29 cellular contexts compared by ENCODE assay signal in genomic region chr21:45279446-45280177, GRCh38. TPM values are rescaled to one million over a fixed set of nuclear protein-coding genes. Genes with fewer than 3 reads are reported as not detected.
DNase-seq lines count a peak whose midpoint lies in the region; ATAC-seq, FAIRE-seq and TF ChIP-seq lines count a peak whose summit lies in the region.
"Had no signal": no experiment of that assay in that cellular context is flagged by ENCODE, and none has a peak within 500 bp of the region (broad histone marks: within the 10 kb centered on the region; RNA-seq: fewer than 3 reads in every experiment).

No MANE protein-coding gene starts in this region.

- no peak for TF ChIP-seq EP300 in GM12878 (IDR thresholded peaks at IDR 0.05; ENCODE audit: borderline replicate concordance in 1 of 2, control insufficient read depth in 1 of 2, low read depth in 2 of 2, low read length in 2 of 2)

- H3K4me3 ChIP-seq in right cardiac atrium (ENCODE audit: low read length) (no peak overlapping the region), heart right ventricle (no peak overlapping the region), GM12878 (no peak overlapping the region), uterus (no peak overlapping the region)
- H3K4me3 ChIP-seq: adrenal gland, esophagus muscularis mucosa, gastrocnemius medialis, mucosa of descending colon, neural progenitor cell, SJCRH30, skin epidermis, thoracic aorta had no signal

- TSS peak; percentile 8 for BruUV-seq in GM12878 (replicated peaks; lab: Mats Ljungman, UMichigan)

- RAD21 ChIA-PET in GM12878 (lab: Charles Lee; ENCODE audit: unreplicated experiment), result no interaction called here

- no peak overlapping the region for H3K9ac ChIP-seq in GM12878 (ENCODE audit: control insufficient read depth, insufficient read depth, low read length)
- H3K9ac ChIP-seq: neural progenitor cell had no signal

- H3K9me3 ChIP-seq in right cardiac atrium (ENCODE audit: control insufficient read depth, low read length) (no peaks in the 10 kb centered on the region), heart right ventricle (peaks cover 0 to 6% (median 0%) of the 10 kb centered on the region in 11 donors), GM12878 (replicated peaks; ENCODE audit: control insufficient read depth, insufficient read depth, low read length) (no peaks in the 10 kb centered on the region; the same call in 2 of the 3 replicates), uterus (no peaks in the 10 kb centered on the region)
- H3K9me3 ChIP-seq: adrenal gland, esophagus muscularis mucosa, gastrocnemius medialis, mucosa of descending colon, SJCRH30, thoracic aorta had no signal

- CTCF ChIA-PET in GM12878 (lab: Yijun Ruan, JAX), result no interaction called here

- ATAC-seq in right cardiac atrium, result no peak
- no peak for ATAC-seq in heart right ventricle
- no peak for ATAC-seq in GM12878
- no peak for ATAC-seq in GM21619 (IDR thresholded peaks at IDR 0.05; ENCODE audit: unreplicated experiment)
- no peak for ATAC-seq in HG03045 (IDR thresholded peaks at IDR 0.05; ENCODE audit: unreplicated experiment)
- ATAC-seq: activated CD4-positive, alpha-beta T cell treated with anti-CD3 and anti-CD28 coated beads for 36 hours; gastrocnemius medialis; left ventricle myocardium superior; mucosa of descending colon; stimulated activated memory B cell treated with anti-CD40 and anti-IgM and Interleukin-4, amounts not matched to agents 10 μg/mL and 1 μg/mL and 100 μg/mL, for 72 hours had no signal

- in situ Hi-C loops in GM12878 (cut with MboI), result no loop called here

- H3K4me1 ChIP-seq in right cardiac atrium (ENCODE audit: control insufficient read depth, insufficient read depth, low read length) (no peaks in the 10 kb centered on the region), heart right ventricle (no peaks in the 10 kb centered on the region), GM12878 (ENCODE audit: control insufficient read depth, insufficient read depth, low read length) (no peaks in the 10 kb centered on the region), uterus (no peaks in the 10 kb centered on the region)
- H3K4me1 ChIP-seq: esophagus muscularis mucosa, gastrocnemius medialis, neural progenitor cell had no signal

- peaks cover 0 to 99% (median 66%) of the 10 kb centered on the region in 9 donors for H3K36me3 ChIP-seq in heart right ventricle
- peaks cover 3 to 4% of the 10 kb centered on the region in 2 experiments; a peak in 2 of 4 replicates for H3K36me3 ChIP-seq in GM12878 (ENCODE audit: control insufficient read depth in 2 of 2, insufficient read depth in 2 of 2, low read length in 1 of 2)
- no peaks in the 10 kb centered on the region for H3K36me3 ChIP-seq in uterus

- no peaks in the 10 kb centered on the region for H3K27me3 ChIP-seq in right cardiac atrium (ENCODE audit: control insufficient read depth, insufficient read depth)
- no peaks in the 10 kb centered on the region for H3K27me3 ChIP-seq in heart right ventricle
- no peaks in the 10 kb centered on the region for H3K27me3 ChIP-seq in GM12878 (replicated peaks in 1 of 2; ENCODE audit: control insufficient read depth in 2 of 2, insufficient read depth in 2 of 2, low read length in 1 of 2)
- H3K27me3 ChIP-seq in uterus, result no peaks in the 10 kb centered on the region
- H3K27me3 ChIP-seq: adrenal gland, esophagus muscularis mucosa, gastrocnemius medialis, neural progenitor cell, SJCRH30 had no signal

- WGBS in right cardiac atrium, result 89% methylated on average over 25 of the region's 25 CpGs
- WGBS in heart right ventricle, 2 donors, result 92 to 93% methylated on average over 25 of the region's 25 CpGs
- WGBS in GM12878 (ENCODE audit: insufficient coverage, insufficient replicate concordance, low lambda C conversion rate, missing lambda C conversion rate), result 90% methylated on average over 25 of the region's 25 CpGs

- H3K4me2 ChIP-seq in GM12878 (ENCODE audit: control insufficient read depth, insufficient read depth), result no peak overlapping the region
- H3K4me2 ChIP-seq: neural progenitor cell had no signal

- TF ChIP-seq CTCF in heart right ventricle (IDR thresholded peaks at IDR 0.05) (no peak), GM12878 (IDR thresholded peaks at IDR 0.05 in 2 of 3, conservative IDR thresholded peaks at IDR 0.05 in 1 of 3; ENCODE audit: control insufficient read depth in 2 of 3, extremely low read depth in 1 of 3, insufficient read depth in 1 of 3, low read depth in 3 of 3, low read length in 3 of 3) (no peak), uterus (IDR thresholded peaks at IDR 0.05) (no peak)

- FAIRE-seq in GM12878 (lab: Jason Lieb, UNC), result no peak
- FAIRE-seq: colon, H1 had no signal

- intact Hi-C loops in right cardiac atrium (cut with DNase I) (loop anchor here in 1 of 4 donors (10.0 kb wide), 1 partner anchor 125 kb away; no protein-coding TSS in a partner anchor), heart right ventricle (cut with DNase I) (loop anchor here in 5 of 10 donors (10.0 kb wide), 2 partner anchors 135 to 325 kb away; no protein-coding TSS in a partner anchor), GM12878 (cut with micrococcal nuclease; ENCODE audit: unreplicated experiment) (no loop called here), uterus (cut with DNase I; ENCODE audit: low total_unique reads) (no loop called here)

- no peaks in the 10 kb centered on the region for H3K79me2 ChIP-seq in GM12878 (ENCODE audit: control insufficient read depth, insufficient read depth, low read length)

- DNase-seq in right cardiac atrium, result peak; percentile 1 to 39 (median 19)
- no peak for DNase-seq in heart right ventricle
- no peak for DNase-seq in GM12878 (ENCODE audit: low read depth, low spot score)
- DNase-seq in mesenteric fat pad (ENCODE audit: low spot score), result peak; percentile 69
- peak; percentile 5 to 12 for DNase-seq in uterus
- no peak for DNase-seq in SHP77 treated with DMSO at 0.1 percent for 48 hours (lab: John Stamatoyannopoulos, UW)
- DNase-seq: activated CD4-positive, alpha-beta T cell treated with anti-CD3 and anti-CD28 coated beads for 36 hours; activated gamma-delta T cell; Calu3; DND-41; gastrocnemius medialis; hippocampal formation; left ventricle myocardium superior; mucosa of descending colon; NCI-H1048; NCI-H1694 treated with DMSO at 0.1 percent for 48 hours; NCI-H2171; NCI-H524; SJCRH30 had no signal

- POLR2A ChIA-PET in GM12878 (lab: Charles Lee), result no interaction called here

- H2AFZ ChIP-seq in GM12878 (ENCODE audit: control insufficient read depth, low read depth, low read length), result no peak overlapping the region
- H2AFZ ChIP-seq: neural progenitor cell had no signal

- SMC1A ChIA-PET in GM12878 (lab: Charles Lee; ENCODE audit: uncharacterized antibody, unreplicated experiment), result no interaction called here

- no peak for TF ChIP-seq RAD21 in GM12878 (IDR thresholded peaks at IDR 0.05; ENCODE audit: insufficient read depth, low read depth, low read length)

- no peak for TF ChIP-seq POLR2A in GM12878 (IDR thresholded peaks at IDR 0.05; ENCODE audit: low read depth, low read length)
- no peak for TF ChIP-seq POLR2A in uterus (IDR thresholded peaks at IDR 0.05)

- no peak overlapping the region for H3K27ac ChIP-seq in right cardiac atrium (ENCODE audit: low read length)
- no peak overlapping the region for H3K27ac ChIP-seq in heart right ventricle
- no peak overlapping the region for H3K27ac ChIP-seq in GM12878 (ENCODE audit: control insufficient read depth, insufficient read depth)
- H3K27ac ChIP-seq in uterus, result no peak overlapping the region
- H3K27ac ChIP-seq: adrenal gland, esophagus muscularis mucosa, gastrocnemius medialis, neural progenitor cell, SJCRH30, skin epidermis, thoracic aorta had no signal

- no peaks in the 10 kb centered on the region for H4K20me1 ChIP-seq in GM12878 (ENCODE audit: control insufficient read depth, insufficient read depth)

TF ChIP-seq in GM12878, 131 proteins besides CTCF, POLR2A, EP300 and RAD21 (continues in another document):
- TF ChIP-seq MEF2A (IDR thresholded peaks at IDR 0.05; ENCODE audit: insufficient read depth, low read depth, low read length) (no peak), NFYA (IDR thresholded peaks at IDR 0.05; ENCODE audit: borderline replicate concordance, low read depth, low read length) (no peak), NR2C2 (IDR thresholded peaks at IDR 0.05; ENCODE audit: borderline replicate concordance, control insufficient read depth, insufficient read length, low read depth) (no peak), MLLT1 (IDR thresholded peaks at IDR 0.05) (no peak), SIX5 (IDR thresholded peaks at IDR 0.05; ENCODE audit: low read depth, low read length, severe bottlenecking) (no peak)

RNA-seq across cellular contexts. Expression of gene POFUT2, which starts 8.1 kb away (rescaled TPM):
- total RNA-seq in right cardiac atrium (10 to 100 TPM; 16.0 to 20.3 (median 19.1) TPM), heart right ventricle (10 to 100 TPM; 12.7 to 20.4 (median 16.3) TPM), GM12878 (2014; rRNA removed) (5.3 and 7.6 TPM in 2 replicates), GM12878 (2014; rRNA removed; fragmentation: Illumina TruSeq; extraction: Trizol) (3.6 and 4.5 TPM in 2 replicates), GM12878 (2021) (11.8 and 15.1 TPM in 2 replicates), mesenteric fat pad (29.6 TPM), uterus (10 to 100 TPM in 3 of 4 donors, 1 to 10 TPM in 1; 6.2 to 49.7 (median 24.6) TPM)
- polyA plus RNA-seq in right cardiac atrium (14.1 TPM), heart right ventricle (10 to 100 TPM; 18.9 to 20.6 TPM), GM12878 (2011; rRNA removed) (8.0 and 9.1 TPM in 2 replicates), GM12878 (2014; fragmentation: Illumina TruSeq; extraction: Trizol) (4.7 and 8.0 TPM in 2 replicates), GM12878 (2014; fragmentation: Nextera tagmentation; extraction: Ambion mirVana) (1 to 10 TPM; 1.2 to 1.6 TPM), GM12878 (2014; rRNA removed) (12.2 and 12.7 TPM in 2 replicates), GM12878 (2016; fragmentation: Nextera tagmentation; extraction: Ambion mirVana) (1 to 10 TPM; 5.2 to 6.0 TPM)
- 49.9 and 52.0 TPM in 2 replicates for total RNA-seq in GM12878 (2013; cell fraction: nucleolus; rRNA removed)
- 5.5 TPM for polyA plus RNA-seq in GM12878 (2011; ENCODE audit: low read depth)
- polyA plus RNA-seq in GM12878 (2011; cell fraction: cytosol; rRNA removed), result 7.5 and 9.1 TPM in 2 replicates
- 97.7 and 118 TPM in 2 replicates for polyA plus RNA-seq in GM12878 (2011; cell fraction: nucleus; rRNA removed)
- polyA plus RNA-seq in GM12878 (2012), result 13.8 and 15.7 TPM in 2 replicates
- 6.0 and 9.5 TPM in 2 replicates for polyA minus RNA-seq in GM12878 (2011; rRNA and poly(A)+ RNA removed)
- polyA minus RNA-seq in GM12878 (2011; cell fraction: cytosol; rRNA and poly(A)+ RNA removed), result 0.67 and 1.8 TPM in 2 replicates
- 19.7 and 22.3 TPM in 2 replicates for polyA minus RNA-seq in GM12878 (2011; cell fraction: nucleus; rRNA and poly(A)+ RNA removed)

Comparison
In these comparisons a context has a peak if more than half of its experiments do, and no peak if none do; other contexts are left out.
1. DNase-seq: peak in right cardiac atrium (3 of 3), mesenteric fat pad (single experiment) and uterus (2 of 2); none in heart right ventricle (0 of 2), GM12878 (single experiment) and SHP77 treated with DMSO at 0.1 percent for 48 hours (single experiment).